Comparison of ENCODE assay signal across 10 cellular contexts in genomic region chr17:76432712-76433336, GRCh38. TPM values are rescaled to one million over a fixed set of nuclear protein-coding genes. Genes with fewer than 3 reads are reported as not detected.
DNase-seq lines count a peak whose midpoint lies in the region; ATAC-seq, FAIRE-seq and TF ChIP-seq lines count a peak whose summit lies in the region.
"Had no signal": no experiment of that assay in that cellular context is flagged by ENCODE, and none has a peak within 500 bp of the region (broad histone marks: within the 10 kb centered on the region; RNA-seq: fewer than 3 reads in every experiment).

No MANE protein-coding gene starts in this region.

- H3K9me3 Mint-ChIP-seq in activated B cell treated with CpG ODN at 0.5 μM for 24 hours = no peaks in the 10 kb centered on the region

- H2AK5ac ChIP-seq in mesenchymal stem cell (ENCODE audit: low read length, severe bottlenecking) = no peak overlapping the region

- TF ChIP-seq CTCF in BJ (IDR thresholded peaks at IDR 0.05; ENCODE audit: insufficient read depth, low read depth, low read length) (peak; percentile 35), activated B cell treated with CpG ODN at 0.5 μM for 24 hours (IDR thresholded peaks at IDR 0.05) (no peak), pancreas (IDR thresholded peaks at IDR 0.05) (peak in 2 of 4 donors; percentile 17 to 25)

- H3K27me3 Mint-ChIP-seq in activated B cell treated with CpG ODN at 0.5 μM for 24 hours = no peaks in the 10 kb centered on the region

- H3K4me1 ChIP-seq in mesenchymal stem cell (ENCODE audit: control insufficient read depth, insufficient read depth, low read depth, low read length) (peaks cover 5% of the 10 kb centered on the region), pancreas (no peaks in the 10 kb centered on the region)

- DNase-seq in BJ (ENCODE audit: low read depth) = no peak
- DNase-seq in HCEC 1CT = peak; percentile 39
- DNase-seq in activated B cell treated with CpG ODN at 0.5 μM for 24 hours = no peak
- DNase-seq in mesenchymal stem cell = peak; percentile 40
- DNase-seq in NOMO-1 treated with DMSO at 0.1 percent for 48 hours (lab: John Stamatoyannopoulos, UW; ENCODE audit: unreplicated experiment) = no peak
- no peak for DNase-seq in NCI-H1436 (lab: John Stamatoyannopoulos, UW)
- no peak for DNase-seq in pancreas

- H3K23ac ChIP-seq in mesenchymal stem cell (ENCODE audit: low read length in 2 of 2) = no peak overlapping the region

- no peak overlapping the region for H4K8ac ChIP-seq in mesenchymal stem cell (ENCODE audit: low read length)

- intact Hi-C loops in activated B cell treated with CpG ODN at 0.5 μM for 24 hours (cut with micrococcal nuclease) (no loop called here), pancreas (cut with DNase I) (no loop called here)

- ATAC-seq in activated B cell treated with CpG ODN at 0.5 μM for 24 hours (ENCODE audit: low read depth) (peak; percentile 40), pancreas (no peak), HG03354 (IDR thresholded peaks at IDR 0.05; ENCODE audit: poor library complexity, severe bottlenecking, unreplicated experiment) (no peak)
- ATAC-seq: activated CD4-positive, CD25-positive, alpha-beta regulatory T cell treated with anti-CD3 and anti-CD28 coated beads, Interleukin-2, amount 50 U/mL, for 24 hours had no signal

- FAIRE-seq in pancreas (lab: Jason Lieb, UNC) = no peak

- H3K27ac ChIP-seq in mesenchymal stem cell (ENCODE audit: low read length, poor library complexity, severe bottlenecking) = no peak overlapping the region
- H3K27ac ChIP-seq in pancreas = no peak overlapping the region

- H2BK12ac ChIP-seq in mesenchymal stem cell (ENCODE audit: low read length in 2 of 2) = no peak overlapping the region

- no peak overlapping the region for H2AFZ ChIP-seq in mesenchymal stem cell (ENCODE audit: low read depth, low read length)

- H3K4me3 ChIP-seq in BJ (ENCODE audit: low read depth, low read length) (no peak overlapping the region), mesenchymal stem cell (ENCODE audit: insufficient read depth in 1 of 2, low read depth in 1 of 2, low read length in 2 of 2) (no peak overlapping the region), pancreas (no peak overlapping the region)

- POLR2A ChIA-PET in BJ (lab: Charles Lee) (no interaction called here), activated B cell treated with CpG ODN at 0.5 μM for 24 hours (lab: Charles Lee) (no interaction called here)

- H2BK15ac ChIP-seq in mesenchymal stem cell (ENCODE audit: low read depth, poor library complexity, severe bottlenecking) = no peak overlapping the region

- CTCF ChIA-PET in BJ (lab: Yijun Ruan, JAX) (no interaction called here), activated B cell treated with CpG ODN at 0.5 μM for 24 hours (lab: Charles Lee) (no interaction called here)

- peaks cover 44% of the 10 kb centered on the region for H3K79me1 ChIP-seq in mesenchymal stem cell (replicated peaks; ENCODE audit: low read length, poor library complexity, severe bottlenecking)

- H3K36me3 Mint-ChIP-seq in activated B cell treated with CpG ODN at 0.5 μM for 24 hours (ENCODE audit: low read depth) = peaks cover 5% of the 10 kb centered on the region

- no peak overlapping the region for H3K9ac ChIP-seq in mesenchymal stem cell (ENCODE audit: low read length)

- no peak overlapping the region for H2BK5ac ChIP-seq in mesenchymal stem cell (ENCODE audit: low read depth, low read length, poor library complexity, severe bottlenecking)

- 95% methylated on average over 3 of the region's 3 CpGs for WGBS in mesenchymal stem cell
- WGBS in pancreas, 2 donors = 76 to 77% methylated on average over 3 of the region's 3 CpGs

- no peak overlapping the region for H2BK120ac ChIP-seq in mesenchymal stem cell (ENCODE audit: low read depth, low read length)

- no peak overlapping the region for H4K91ac ChIP-seq in mesenchymal stem cell (ENCODE audit: low read length)

- H3K36me3 ChIP-seq in BJ (ENCODE audit: control insufficient read depth, insufficient read depth, low read length) (no peaks in the 10 kb centered on the region), mesenchymal stem cell (ENCODE audit: control insufficient read depth in 1 of 2, insufficient read depth in 2 of 2, low read depth in 1 of 2, low read length in 2 of 2) (peaks cover 3% of the 10 kb centered on the region in 2 experiments), pancreas (no peaks in the 10 kb centered on the region)

- peaks cover 82% of the 10 kb centered on the region for H3K4me1 Mint-ChIP-seq in activated B cell treated with CpG ODN at 0.5 μM for 24 hours

- no peak overlapping the region for H3K18ac ChIP-seq in mesenchymal stem cell (ENCODE audit: low read depth in 1 of 2, low read length in 2 of 2)

- no peak overlapping the region for H3K4me3 Mint-ChIP-seq in activated B cell treated with CpG ODN at 0.5 μM for 24 hours

- H3K27me3 ChIP-seq in BJ (ENCODE audit: control insufficient read depth, insufficient read depth, low read length) = no peaks in the 10 kb centered on the region
- H3K27me3 ChIP-seq in mesenchymal stem cell (ENCODE audit: control insufficient read depth in 1 of 2, insufficient read depth in 1 of 2, low read length in 2 of 2) = no peaks in the 10 kb centered on the region
- no peaks in the 10 kb centered on the region for H3K27me3 ChIP-seq in pancreas

- no peak overlapping the region for H3K4me2 ChIP-seq in mesenchymal stem cell (ENCODE audit: low read length, poor library complexity, severe bottlenecking)

- H3K9me3 ChIP-seq in mesenchymal stem cell (ENCODE audit: control insufficient read depth, low read length) = no peaks in the 10 kb centered on the region
- no peaks in the 10 kb centered on the region for H3K9me3 ChIP-seq in pancreas

- H3K27ac Mint-ChIP-seq in activated B cell treated with CpG ODN at 0.5 μM for 24 hours = peak overlapping the region; percentile 77

- no peak overlapping the region for H3K14ac ChIP-seq in mesenchymal stem cell (ENCODE audit: low read length in 2 of 2)

- H3K4ac ChIP-seq in mesenchymal stem cell (ENCODE audit: low read depth in 1 of 2, low read length in 2 of 2) = no peak overlapping the region

RNA-seq across cellular contexts. Expression of gene UBE2O, which starts 20.1 kb away (rescaled TPM):
- polyA plus RNA-seq in BJ (2011; rRNA removed) (7.0 and 11.1 TPM in 2 replicates), pancreas (10 to 100 TPM; 16.3 to 17.3 TPM)
- polyA minus RNA-seq in BJ (2011; rRNA and poly(A)+ RNA removed) = 22.8 and 24.3 TPM in 2 replicates
- total RNA-seq in activated B cell treated with CpG ODN at 0.5 μM for 24 hours (39.0 and 40.3 TPM in 2 replicates), pancreas (10 to 100 TPM; 10.4 to 19.8 (median 14.3) TPM)
- 7.8 TPM for polyA plus RNA-seq in mesenchymal stem cell (2013, experiment 1 of 2)
- 6.8 TPM for polyA plus RNA-seq in mesenchymal stem cell (2013, experiment 2 of 2)

RNA-seq across cellular contexts. Expression of gene AANAT, which starts 34.6 kb away (rescaled TPM):
- polyA plus RNA-seq in BJ (2011; rRNA removed) (not detected in 2 replicates), pancreas (under 1 TPM in 1 of 2 donors, not detected in 1; 0.23 TPM)
- polyA minus RNA-seq in BJ (2011; rRNA and poly(A)+ RNA removed) = not detected in 2 replicates
- total RNA-seq in activated B cell treated with CpG ODN at 0.5 μM for 24 hours (0.55 TPM in 1 of 2 replicates, not detected in the other), pancreas (under 1 TPM in 1 of 6 donors, not detected in 5; 0.16 TPM)
- 0.03 TPM for polyA plus RNA-seq in mesenchymal stem cell (2013, experiment 1 of 2)
- polyA plus RNA-seq in mesenchymal stem cell (2013, experiment 2 of 2) = 0.01 TPM
- total RNA-seq: ureter had no signal

RNA-seq across cellular contexts. Expression of gene SPHK1, which starts 48.4 kb away (rescaled TPM):
- 21.4 and 57.8 TPM in 2 replicates for polyA plus RNA-seq in BJ (2011; rRNA removed)
- 12.1 and 16.5 TPM in 2 replicates for polyA minus RNA-seq in BJ (2011; rRNA and poly(A)+ RNA removed)
- 1.1 and 1.3 TPM in 2 replicates for total RNA-seq in activated B cell treated with CpG ODN at 0.5 μM for 24 hours
- 5.4 TPM for polyA plus RNA-seq in mesenchymal stem cell (2013, experiment 1 of 2)
- polyA plus RNA-seq in mesenchymal stem cell (2013, experiment 2 of 2) = 5.4 TPM
- 10 to 100 TPM in 2 of 6 donors, 1 to 10 TPM in 4; 5.1 to 25.4 (median 8.5) TPM for total RNA-seq in pancreas
- polyA plus RNA-seq in pancreas = 10 to 100 TPM; 30.9 to 46.3 TPM

Comparison
In these comparisons a context has a peak if more than half of its experiments do, and no peak if none do; other contexts are left out.
1. DNase-seq: peak in HCEC 1CT (single experiment) and mesenchymal stem cell (single experiment); none in BJ (single experiment), activated B cell treated with CpG ODN at 0.5 μM for 24 hours (single experiment), NOMO-1 treated with DMSO at 0.1 percent for 48 hours (single experiment), NCI-H1436 (single experiment) and pancreas (0 of 6).